Comparison of ENCODE assay signal across 1 cellular context in genomic region chr7:136061433-136061832, GRCh38.
A peak's percentile ranks its signal among the peaks of the same experiment; 100 is the strongest.
TF ChIP-seq lines count a peak whose summit lies in the region.

No MANE protein-coding gene starts in this region.

TF ChIP-seq in K562, 482 proteins besides CTCF, POLR2A, EP300 and RAD21 (continued from another document):
- TF ChIP-seq ATF6 (CRISPR knock-in tag; IDR thresholded peaks at IDR 0.05) = no peak
- TF ChIP-seq MTF1 (CRISPR knock-in tag; IDR thresholded peaks at IDR 0.05; ENCODE audit: borderline replicate concordance) = no peak
- no peak for TF ChIP-seq IFI16 (CRISPR knock-in tag; IDR thresholded peaks at IDR 0.05)
- TF ChIP-seq BACH1 (tag; IDR thresholded peaks at IDR 0.05) = no peak
- no peak for TF ChIP-seq ZNF695 (CRISPR knock-in tag; IDR thresholded peaks at IDR 0.05)
- TF ChIP-seq EWSR1 (IDR thresholded peaks at IDR 0.05; ENCODE audit: borderline replicate concordance, low read depth, partially characterized antibody) = no peak
- TF ChIP-seq EP400 (IDR thresholded peaks at IDR 0.05) = no peak
- TF ChIP-seq SMARCA4 (IDR thresholded peaks at IDR 0.05) = 0 out of 2 replicates have a peak, but pooled peaks have one; percentile 42
- TF ChIP-seq, protein P1, sequence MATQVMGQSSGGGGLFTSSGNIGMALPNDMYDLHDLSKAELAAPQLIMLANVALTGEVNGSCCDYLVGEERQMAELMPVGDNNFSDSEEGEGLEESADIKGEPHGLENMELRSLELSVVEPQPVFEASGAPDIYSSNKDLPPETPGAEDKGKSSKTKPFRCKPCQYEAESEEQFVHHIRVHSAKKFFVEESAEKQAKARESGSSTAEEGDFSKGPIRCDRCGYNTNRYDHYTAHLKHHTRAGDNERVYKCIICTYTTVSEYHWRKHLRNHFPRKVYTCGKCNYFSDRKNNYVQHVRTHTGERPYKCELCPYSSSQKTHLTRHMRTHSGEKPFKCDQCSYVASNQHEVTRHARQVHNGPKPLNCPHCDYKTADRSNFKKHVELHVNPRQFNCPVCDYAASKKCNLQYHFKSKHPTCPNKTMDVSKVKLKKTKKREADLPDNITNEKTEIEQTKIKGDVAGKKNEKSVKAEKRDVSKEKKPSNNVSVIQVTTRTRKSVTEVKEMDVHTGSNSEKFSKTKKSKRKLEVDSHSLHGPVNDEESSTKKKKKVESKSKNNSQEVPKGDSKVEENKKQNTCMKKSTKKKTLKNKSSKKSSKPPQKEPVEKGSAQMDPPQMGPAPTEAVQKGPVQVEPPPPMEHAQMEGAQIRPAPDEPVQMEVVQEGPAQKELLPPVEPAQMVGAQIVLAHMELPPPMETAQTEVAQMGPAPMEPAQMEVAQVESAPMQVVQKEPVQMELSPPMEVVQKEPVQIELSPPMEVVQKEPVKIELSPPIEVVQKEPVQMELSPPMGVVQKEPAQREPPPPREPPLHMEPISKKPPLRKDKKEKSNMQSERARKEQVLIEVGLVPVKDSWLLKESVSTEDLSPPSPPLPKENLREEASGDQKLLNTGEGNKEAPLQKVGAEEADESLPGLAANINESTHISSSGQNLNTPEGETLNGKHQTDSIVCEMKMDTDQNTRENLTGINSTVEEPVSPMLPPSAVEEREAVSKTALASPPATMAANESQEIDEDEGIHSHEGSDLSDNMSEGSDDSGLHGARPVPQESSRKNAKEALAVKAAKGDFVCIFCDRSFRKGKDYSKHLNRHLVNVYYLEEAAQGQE (CRISPR knock-in tag; IDR thresholded peaks at IDR 0.05; ENCODE audit: low read depth) = no peak
- TF ChIP-seq ZC3H11A (IDR thresholded peaks at IDR 0.05; ENCODE audit: low read depth, low read length) = no peak
- TF ChIP-seq, protein P2, sequence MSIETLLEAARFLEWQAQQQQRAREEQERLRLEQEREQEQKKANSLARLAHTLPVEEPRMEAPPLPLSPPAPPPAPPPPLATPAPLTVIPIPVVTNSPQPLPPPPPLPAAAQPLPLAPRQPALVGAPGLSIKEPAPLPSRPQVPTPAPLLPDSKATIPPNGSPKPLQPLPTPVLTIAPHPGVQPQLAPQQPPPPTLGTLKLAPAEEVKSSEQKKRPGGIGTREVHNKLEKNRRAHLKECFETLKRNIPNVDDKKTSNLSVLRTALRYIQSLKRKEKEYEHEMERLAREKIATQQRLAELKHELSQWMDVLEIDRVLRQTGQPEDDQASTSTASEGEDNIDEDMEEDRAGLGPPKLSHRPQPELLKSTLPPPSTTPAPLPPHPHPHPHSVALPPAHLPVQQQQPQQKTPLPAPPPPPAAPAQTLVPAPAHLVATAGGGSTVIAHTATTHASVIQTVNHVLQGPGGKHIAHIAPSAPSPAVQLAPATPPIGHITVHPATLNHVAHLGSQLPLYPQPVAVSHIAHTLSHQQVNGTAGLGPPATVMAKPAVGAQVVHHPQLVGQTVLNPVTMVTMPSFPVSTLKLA (conservative IDR thresholded peaks at IDR 0.05) = no peak
- TF ChIP-seq, protein P3, sequence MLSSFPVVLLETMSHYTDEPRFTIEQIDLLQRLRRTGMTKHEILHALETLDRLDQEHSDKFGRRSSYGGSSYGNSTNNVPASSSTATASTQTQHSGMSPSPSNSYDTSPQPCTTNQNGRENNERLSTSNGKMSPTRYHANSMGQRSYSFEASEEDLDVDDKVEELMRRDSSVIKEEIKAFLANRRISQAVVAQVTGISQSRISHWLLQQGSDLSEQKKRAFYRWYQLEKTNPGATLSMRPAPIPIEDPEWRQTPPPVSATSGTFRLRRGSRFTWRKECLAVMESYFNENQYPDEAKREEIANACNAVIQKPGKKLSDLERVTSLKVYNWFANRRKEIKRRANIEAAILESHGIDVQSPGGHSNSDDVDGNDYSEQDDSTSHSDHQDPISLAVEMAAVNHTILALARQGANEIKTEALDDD (IDR thresholded peaks at IDR 0.05) = peak; percentile 46; the same call in 1 of the 2 replicates
- no peak for TF ChIP-seq ZNF224 (CRISPR knock-in tag; IDR thresholded peaks at IDR 0.05)
- no peak for TF ChIP-seq ZNF609 (CRISPR knock-in tag; IDR thresholded peaks at IDR 0.05; ENCODE audit: borderline replicate concordance)
- no peak for TF ChIP-seq ZBTB26 (CRISPR knock-in tag; IDR thresholded peaks at IDR 0.05)
- TF ChIP-seq SRSF3 (IDR thresholded peaks at IDR 0.05; ENCODE audit: insufficient read depth, low read length) = no peak
- TF ChIP-seq HDAC1 (IDR thresholded peaks at IDR 0.05) = no peak
- TF ChIP-seq CREB1 (IDR thresholded peaks at IDR 0.05) = no peak
- TF ChIP-seq CREB1 (CRISPR knock-in tag; IDR thresholded peaks at IDR 0.05) = no peak
- no peak for TF ChIP-seq SPI1 (IDR thresholded peaks at IDR 0.05; ENCODE audit: borderline replicate concordance, low read depth, low read length)
- no peak for TF ChIP-seq ZNF668 (CRISPR knock-in tag; IDR thresholded peaks at IDR 0.05)
- TF ChIP-seq RUNX1 (IDR thresholded peaks at IDR 0.05; ENCODE audit: low read depth) = no peak
- no peak for TF ChIP-seq HDAC8 (tag; IDR thresholded peaks at IDR 0.05)
- TF ChIP-seq, protein P4, sequence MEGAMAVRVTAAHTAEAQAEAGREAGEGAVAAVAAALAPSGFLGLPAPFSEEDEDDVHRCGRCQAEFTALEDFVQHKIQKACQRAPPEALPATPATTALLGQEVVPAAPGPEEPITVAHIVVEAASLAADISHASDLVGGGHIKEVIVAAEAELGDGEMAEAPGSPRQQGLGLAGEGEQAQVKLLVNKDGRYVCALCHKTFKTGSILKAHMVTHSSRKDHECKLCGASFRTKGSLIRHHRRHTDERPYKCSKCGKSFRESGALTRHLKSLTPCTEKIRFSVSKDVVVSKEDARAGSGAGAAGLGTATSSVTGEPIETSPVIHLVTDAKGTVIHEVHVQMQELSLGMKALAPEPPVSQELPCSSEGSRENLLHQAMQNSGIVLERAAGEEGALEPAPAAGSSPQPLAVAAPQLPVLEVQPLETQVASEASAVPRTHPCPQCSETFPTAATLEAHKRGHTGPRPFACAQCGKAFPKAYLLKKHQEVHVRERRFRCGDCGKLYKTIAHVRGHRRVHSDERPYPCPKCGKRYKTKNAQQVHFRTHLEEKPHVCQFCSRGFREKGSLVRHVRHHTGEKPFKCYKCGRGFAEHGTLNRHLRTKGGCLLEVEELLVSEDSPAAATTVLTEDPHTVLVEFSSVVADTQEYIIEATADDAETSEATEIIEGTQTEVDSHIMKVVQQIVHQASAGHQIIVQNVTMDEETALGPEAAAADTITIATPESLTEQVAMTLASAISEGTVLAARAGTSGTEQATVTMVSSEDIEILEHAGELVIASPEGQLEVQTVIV (CRISPR knock-in tag; IDR thresholded peaks at IDR 0.05; ENCODE audit: borderline replicate concordance) = no peak
